Comparison of ENCODE assay signal across 9 cellular contexts in the genomic region with DNA sequence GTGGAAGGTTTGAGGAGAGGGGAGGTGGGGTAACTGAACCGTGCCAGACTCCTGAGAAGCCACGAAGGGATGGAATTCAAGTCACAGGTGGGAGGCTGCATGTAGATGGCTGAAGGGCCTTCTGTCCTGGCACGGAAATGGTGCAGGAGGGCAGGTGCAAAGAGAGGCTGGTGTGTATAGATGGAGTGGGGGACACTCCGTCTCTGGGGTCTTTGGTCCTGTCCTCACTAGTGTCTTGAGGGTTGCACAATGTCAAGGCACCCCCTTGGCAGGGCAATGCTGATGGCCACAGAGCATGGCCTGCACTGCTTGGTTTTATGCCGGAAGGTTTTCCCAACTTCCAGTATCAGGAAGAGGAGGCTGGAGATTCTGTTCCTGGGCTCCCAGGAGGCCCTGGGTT.
"Had no signal": no experiment of that assay in that cellular context is flagged by ENCODE, and none has a peak within 500 bp of the region (broad histone marks: within the 10 kb centered on the region; RNA-seq: fewer than 3 reads in every experiment).

No MANE protein-coding gene starts in this region.

- H3K9me3 Mint-ChIP-seq: HFFc6 had no signal

- DNase-seq: GM23248, GOT3, H7, HFFc6, IMR-90, KG1 had no signal

- ATAC-seq: HCT116, HepG2, K562 had no signal

- H3K4me3 Mint-ChIP-seq: HFFc6 had no signal

- H3K27ac Mint-ChIP-seq: HFFc6 had no signal
